In genomic region chr2:11553661-11554429, GRCh38 we compare ENCODE assay signal across 1 cellular context.
A peak's percentile ranks its signal among the peaks of the same experiment; 100 is the strongest.
TF ChIP-seq lines count a peak whose summit lies in the region.

No MANE protein-coding gene starts in this region.

TF ChIP-seq in HepG2, 621 proteins besides CTCF, POLR2A, EP300 and RAD21:
- 0 out of 2 replicates have a peak, but pooled peaks have one; percentile 15 for TF ChIP-seq SSRP1 (CRISPR knock-in tag; IDR thresholded peaks at IDR 0.05)
- no peak for TF ChIP-seq ZBTB43 (CRISPR knock-in tag; conservative IDR thresholded peaks at IDR 0.05)
- TF ChIP-seq ZNF605 (CRISPR knock-in tag; IDR thresholded peaks at IDR 0.05), result peak; percentile 67; the same call in 1 of the 2 replicates
- TF ChIP-seq MYNN (CRISPR knock-in tag; IDR thresholded peaks at IDR 0.05; ENCODE audit: low read depth), result no peak
- TF ChIP-seq ZNF652 (CRISPR knock-in tag; IDR thresholded peaks at IDR 0.05; ENCODE audit: borderline replicate concordance, low read depth), result peak; percentile 58; the same call in 1 of the 2 replicates
